8 cellular contexts compared by ENCODE assay signal in genomic region chr3:15859507-15860013, GRCh38.
DNase-seq lines count a peak whose midpoint lies in the region; ATAC-seq and TF ChIP-seq lines count a peak whose summit lies in the region.

No MANE protein-coding gene starts in this region.

- peaks cover 0 to 17% of the 10 kb centered on the region in 2 donors for H3K4me1 ChIP-seq in left lung

- H3K27ac ChIP-seq in coronary artery (peak overlapping the region; percentile 52 to 80), left lung (peak overlapping the region; percentile 77 to 82)

- no peaks in the 10 kb centered on the region for H3K9me3 ChIP-seq in left lung

- intact Hi-C loops in left lung (cut with DNase I), result no loop called here

- H3K27me3 ChIP-seq in left lung, result peaks cover 0 to 9% of the 10 kb centered on the region in 2 donors

- peak; percentile 77 for ATAC-seq in GM19043 (IDR thresholded peaks at IDR 0.05; ENCODE audit: low read depth, unreplicated experiment)
- peak; percentile 80 for ATAC-seq in HG03354 (IDR thresholded peaks at IDR 0.05; ENCODE audit: poor library complexity, severe bottlenecking, unreplicated experiment)
- ATAC-seq in left lung, result peak; percentile 89

- TF ChIP-seq CTCF in coronary artery (IDR thresholded peaks at IDR 0.05) (no peak), left lung (IDR thresholded peaks at IDR 0.05) (no peak)

- peak overlapping the region; percentile 97 for H3K4me3 ChIP-seq in coronary artery
- H3K4me3 ChIP-seq in left lung, result peak overlapping the region; percentile 88 to 92

- no peaks in the 10 kb centered on the region for H3K36me3 ChIP-seq in left lung

- peak; percentile 92 for DNase-seq in Ammon's horn (ENCODE audit: low spot score)
- DNase-seq in NCI-H510A (lab: John Stamatoyannopoulos, UW), result peak; percentile 81
- DNase-seq in activated CD4-positive, alpha-beta T cell treated with anti-CD3 and anti-CD28 coated beads for 48 hours, result peak; percentile 82
- DNase-seq in coronary artery (ENCODE audit: low spot score), result peak; percentile 84
- DNase-seq in left lung, result peak; percentile 79 to 93
- DNase-seq in stimulated activated CD4-positive, alpha-beta T cell treated with anti-CD3 and anti-CD28 coated beads, Interleukin-2, amount 100 ng/mL, for 24 hours, result peak; percentile 80 to 84

Comparison
In these comparisons a context has a peak if more than half of its experiments do, and no peak if none do; other contexts are left out.
1. Peak in every context shown above with its lines: DNase-seq, ATAC-seq, H3K4me3 ChIP-seq and H3K27ac ChIP-seq.